13 cellular contexts compared by ENCODE assay signal in genomic region chr1:66251521-66251920, GRCh38.
DNase-seq lines count a peak whose midpoint lies in the region; ATAC-seq and TF ChIP-seq lines count a peak whose summit lies in the region.
"Had no signal": no experiment of that assay in that cellular context is flagged by ENCODE, and none has a peak within 500 bp of the region (broad histone marks: within the 10 kb centered on the region; RNA-seq: fewer than 3 reads in every experiment).

No MANE protein-coding gene starts in this region.

- no peaks in the 10 kb centered on the region for H4K20me1 ChIP-seq in MM.1S (ENCODE audit: insufficient read depth, low read length)

- H3K9me3 Mint-ChIP-seq in WTC11, result no peaks in the 10 kb centered on the region
- H3K9me3 Mint-ChIP-seq: nephron progenitor cell had no signal

- POLR2A ChIA-PET in WTC11 (lab: Charles Lee), result interaction anchor here (0.7 kb wide), 1 partner anchor 167 kb away, joined by 4 read pairs; no protein-coding TSS in a partner anchor

- no peaks in the 10 kb centered on the region for H3K9me3 ChIP-seq in MM.1S (replicated peaks; ENCODE audit: insufficient read depth, low read length)
- H3K9me3 ChIP-seq in psoas muscle, result no peaks in the 10 kb centered on the region

- H3K4me3 ChIP-seq in MM.1S (ENCODE audit: low read length) (no peak overlapping the region), lower leg skin (ENCODE audit: low read depth, poor library complexity, severe bottlenecking) (no peak overlapping the region), psoas muscle (no peak overlapping the region)

- no peak overlapping the region for H2AFZ ChIP-seq in MM.1S (ENCODE audit: low read length)

- H3K27ac ChIP-seq in MM.1S (ENCODE audit: low read length) (peak overlapping the region; percentile 22; the same call in 1 of the 2 replicates), psoas muscle (no peak overlapping the region)

- H3K9ac ChIP-seq in MM.1S (ENCODE audit: low read length), result no peak overlapping the region

- ATAC-seq in GM18868 (IDR thresholded peaks at IDR 0.05; ENCODE audit: unreplicated experiment), result peak; percentile 54
- peak; percentile 92 for ATAC-seq in WTC11
- ATAC-seq in HG03097 (IDR thresholded peaks at IDR 0.05; ENCODE audit: low FRiP score, unreplicated experiment), result no peak
- ATAC-seq in psoas muscle, result no peak
- no peak for ATAC-seq in HG03378 (IDR thresholded peaks at IDR 0.05; ENCODE audit: unreplicated experiment)
- ATAC-seq: activated CD4-positive, CD25-positive, alpha-beta regulatory T cell treated with anti-CD3 and anti-CD28 coated beads, Interleukin-2, amount 50 U/mL, for 24 hours had no signal

- no peak overlapping the region; the same call in 1 of the 2 replicates for H3K27ac Mint-ChIP-seq in WTC11
- H3K27ac Mint-ChIP-seq: nephron progenitor cell had no signal

- WGBS in lower leg skin, 2 donors, result 91 to 97% methylated on average over 1 of the region's 1 CpG
- 77 to 86% (median 86%) methylated on average over 1 of the region's 1 CpG for WGBS in psoas muscle, 3 donors

- no peaks in the 10 kb centered on the region for H3K36me3 Mint-ChIP-seq in WTC11

- DNase-seq in AML-193 (lab: John Stamatoyannopoulos, UW), result peak; percentile 57 to 70
- DNase-seq in MM.1S, result peak; percentile 63
- DNase-seq in WTC11 (ENCODE audit: low spot score), result peak; percentile 16
- no peak for DNase-seq in lower leg skin (ENCODE audit: low spot score in 2 of 2)
- no peak for DNase-seq in psoas muscle
- DNase-seq: anterior cingulate cortex; C1 segment of cervical spinal cord; nephron progenitor cell; stimulated activated CD4-positive, alpha-beta T cell treated with anti-CD3 and anti-CD28 coated beads, Interleukin-1b, Interleukin-23, amount 100 ng/mL, for 48 hours had no signal

- intact Hi-C loops in lower leg skin (cut with DNase I; ENCODE audit: low total_unique reads), result no loop called here
- intact Hi-C loops in psoas muscle (cut with DNase I), result loop anchor here in 1 of 2 donors (5.0 kb wide), 1 partner anchor 251 kb away; no protein-coding TSS in a partner anchor

- H3K4me1 Mint-ChIP-seq in WTC11, result peaks cover 28% of the 10 kb centered on the region

- H3K36me3 ChIP-seq in MM.1S (replicated peaks; ENCODE audit: insufficient read depth, low read length), result no peaks in the 10 kb centered on the region
- H3K36me3 ChIP-seq in psoas muscle (ENCODE audit: insufficient read depth in 1 of 2, low read depth in 1 of 2), result no peaks in the 10 kb centered on the region

- H3K27me3 ChIP-seq in MM.1S (replicated peaks; ENCODE audit: insufficient read depth, low read length) (no peaks in the 10 kb centered on the region), psoas muscle (ENCODE audit: insufficient read depth in 3 of 3, low read length in 2 of 3) (no peaks in the 10 kb centered on the region)

- H3F3A ChIP-seq in MM.1S (ENCODE audit: insufficient read depth, low read length), result peaks cover 14% of the 10 kb centered on the region; the same call in 1 of the 2 replicates

- H3K4me1 ChIP-seq in MM.1S (ENCODE audit: low read length) (peaks cover 43% of the 10 kb centered on the region), psoas muscle (peaks cover 4% of the 10 kb centered on the region)

- TF ChIP-seq CTCF in MM.1S (IDR thresholded peaks at IDR 0.05; ENCODE audit: low read length), result peak; percentile 9
- no peak for TF ChIP-seq CTCF in WTC11 (IDR thresholded peaks at IDR 0.05)
- TF ChIP-seq CTCF in lower leg skin (IDR thresholded peaks at IDR 0.05), result no peak
- TF ChIP-seq CTCF in psoas muscle (IDR thresholded peaks at IDR 0.05), result no peak

- no peak for TF ChIP-seq POLR2A in lower leg skin (IDR thresholded peaks at IDR 0.05)

- H3K9me2 ChIP-seq in MM.1S (replicated peaks; ENCODE audit: insufficient read depth, low read length), result no peaks in the 10 kb centered on the region

- H3K79me2 ChIP-seq in MM.1S (ENCODE audit: low read length), result no peaks in the 10 kb centered on the region

- CTCF ChIA-PET in WTC11 (lab: Charles Lee), result interaction anchor here (0.5 to 3.0 kb wide), 8 partner anchors 9 to 474 kb away, joined by 3 to 52 read pairs (median 4); no protein-coding TSS in a partner anchor

- no peaks in the 10 kb centered on the region for H3K27me3 Mint-ChIP-seq in WTC11 (ENCODE audit: low read depth)

- no peak overlapping the region for H3K4me3 Mint-ChIP-seq in WTC11
- H3K4me3 Mint-ChIP-seq: nephron progenitor cell had no signal

- peak overlapping the region; percentile 10; the same call in 1 of the 2 replicates for H3K4me2 ChIP-seq in MM.1S (ENCODE audit: low read depth, low read length)

TF ChIP-seq in WTC11, 78 proteins besides CTCF, POLR2A, EP300 and RAD21:
- no peak for TF ChIP-seq NR1H2 (CRISPR knock-in tag; IDR thresholded peaks at IDR 0.05)

Comparison
In these comparisons a context has a peak if more than half of its experiments do, and no peak if none do; other contexts are left out.
1. DNase-seq: peak in AML-193 (2 of 2), MM.1S (single experiment) and WTC11 (single experiment); none in lower leg skin (0 of 2) and psoas muscle (0 of 2).
2. ATAC-seq: peak in GM18868 (single experiment) and WTC11 (single experiment); none in HG03097 (single experiment), psoas muscle (0 of 4) and HG03378 (single experiment).